Comparison of ENCODE assay signal across 8 cellular contexts in genomic region chr10:96374639-96374984, GRCh38. TPM values are rescaled to one million over a fixed set of nuclear protein-coding genes. Genes with fewer than 3 reads are reported as not detected.
DNase-seq lines count a peak whose midpoint lies in the region; ATAC-seq and TF ChIP-seq lines count a peak whose summit lies in the region.

No MANE protein-coding gene starts in this region.

- H3K4me1 Mint-ChIP-seq in CD4-positive, alpha-beta memory T cell: peaks cover 6 to 16% (median 10%) of the 10 kb centered on the region in 4 donors
- peaks cover 16% of the 10 kb centered on the region for H3K4me1 Mint-ChIP-seq in central memory CD8-positive, alpha-beta T cell
- peaks cover 23% of the 10 kb centered on the region for H3K4me1 Mint-ChIP-seq in neural crest cell

- TF ChIP-seq CTCF in neural crest cell (conservative IDR thresholded peaks at IDR 0.05): no peak

- no peaks in the 10 kb centered on the region for H3K27me3 ChIP-seq in CD4-positive, alpha-beta memory T cell (ENCODE audit: insufficient read depth, low read length)

- no peaks in the 10 kb centered on the region for H3K36me3 ChIP-seq in CD4-positive, alpha-beta memory T cell (ENCODE audit: insufficient read depth, low read length)

- H3K27ac ChIP-seq in CD4-positive, alpha-beta memory T cell (ENCODE audit: low read depth, low read length): no peak overlapping the region

- no peak overlapping the region for H3K27ac Mint-ChIP-seq in CD4-positive, alpha-beta memory T cell
- H3K27ac Mint-ChIP-seq in central memory CD8-positive, alpha-beta T cell (ENCODE audit: low read depth): no peak overlapping the region
- no peak overlapping the region for H3K27ac Mint-ChIP-seq in neural crest cell (ENCODE audit: unreplicated experiment)

- no peak for DNase-seq in CD4-positive, alpha-beta memory T cell
- DNase-seq in HuH-7 (ENCODE audit: low spot score): peak; percentile 46
- DNase-seq in central memory CD8-positive, alpha-beta T cell (ENCODE audit: low spot score in 2 of 2): no peak
- DNase-seq in neural crest cell (ENCODE audit: low read depth, low spot score): peak; percentile 9
- no peak for DNase-seq in EL
- DNase-seq in NCI-H2171 (lab: John Stamatoyannopoulos, UW): no peak
- no peak for DNase-seq in DMS153 treated with DMSO at 0.1 percent for 48 hours (lab: John Stamatoyannopoulos, UW; ENCODE audit: unreplicated experiment)

- peaks cover 1 to 5% of the 10 kb centered on the region in 2 donors for H3K27me3 Mint-ChIP-seq in CD4-positive, alpha-beta memory T cell
- H3K27me3 Mint-ChIP-seq in central memory CD8-positive, alpha-beta T cell: peaks cover 47% of the 10 kb centered on the region
- peaks cover 9% of the 10 kb centered on the region for H3K27me3 Mint-ChIP-seq in neural crest cell (ENCODE audit: low read depth)

- no peaks in the 10 kb centered on the region for H3K9me3 ChIP-seq in CD4-positive, alpha-beta memory T cell (ENCODE audit: control insufficient read depth in 1 of 2, low read length in 2 of 2)

- no peak overlapping the region for H3K4me3 ChIP-seq in CD4-positive, alpha-beta memory T cell (ENCODE audit: low read length in 2 of 2)

- POLR2A ChIA-PET in CD4-positive, alpha-beta memory T cell (lab: Charles Lee; ENCODE audit: partially characterized antibody): no interaction called here

- ATAC-seq in central memory CD8-positive, alpha-beta T cell (replicated peaks; ENCODE audit: extremely low read depth, poor library complexity, severe bottlenecking): no peak
- ATAC-seq in GM18502 (IDR thresholded peaks at IDR 0.05; ENCODE audit: poor library complexity, unreplicated experiment): no peak

- CTCF ChIA-PET in CD4-positive, alpha-beta memory T cell (lab: Charles Lee; ENCODE audit: partially characterized antibody): interaction anchor here (0.8 to 3.0 kb wide), 10 partner anchors 9 to 357 kb away, joined by 3 to 26 read pairs (median 4); partner anchors contain the start of gene OPALIN

- peaks cover 11% of the 10 kb centered on the region for H3K4me1 ChIP-seq in CD4-positive, alpha-beta memory T cell (ENCODE audit: insufficient read depth, low read length)

- H3K9me3 Mint-ChIP-seq in CD4-positive, alpha-beta memory T cell: no peaks in the 10 kb centered on the region
- H3K9me3 Mint-ChIP-seq in central memory CD8-positive, alpha-beta T cell: no peaks in the 10 kb centered on the region
- H3K9me3 Mint-ChIP-seq in neural crest cell: no peaks in the 10 kb centered on the region

- H3K36me3 Mint-ChIP-seq in CD4-positive, alpha-beta memory T cell: no peaks in the 10 kb centered on the region
- H3K36me3 Mint-ChIP-seq in central memory CD8-positive, alpha-beta T cell (ENCODE audit: insufficient read depth): peaks cover 3% of the 10 kb centered on the region
- no peaks in the 10 kb centered on the region for H3K36me3 Mint-ChIP-seq in neural crest cell (ENCODE audit: low read depth)

- intact Hi-C loops in CD4-positive, alpha-beta memory T cell (cut with micrococcal nuclease): no loop called here

- peak overlapping the region; percentile 63 to 88 (median 83) for H3K4me3 Mint-ChIP-seq in CD4-positive, alpha-beta memory T cell
- peak overlapping the region; percentile 60 for H3K4me3 Mint-ChIP-seq in central memory CD8-positive, alpha-beta T cell
- peak overlapping the region; percentile 83 for H3K4me3 Mint-ChIP-seq in neural crest cell

RNA-seq across cellular contexts. Expression of gene OPALIN, which starts 15.8 kb away (rescaled TPM):
- not detected for total RNA-seq in CD4-positive, alpha-beta memory T cell
- polyA plus RNA-seq in CD4-positive, alpha-beta memory T cell: not detected
- not detected in 2 replicates for total RNA-seq in neural crest cell

Comparison
In these comparisons a context has a peak if more than half of its experiments do, and no peak if none do; other contexts are left out.
1. DNase-seq: peak in HuH-7 (single experiment) and neural crest cell (single experiment); none in CD4-positive, alpha-beta memory T cell (0 of 5), central memory CD8-positive, alpha-beta T cell (0 of 2), EL (single experiment), NCI-H2171 (single experiment) and DMS153 treated with DMSO at 0.1 percent for 48 hours (single experiment).
2. Peak in every context shown above with its lines, with median percentiles within 50 percentile points of each other: H3K4me3 Mint-ChIP-seq.